In the genomic region with DNA sequence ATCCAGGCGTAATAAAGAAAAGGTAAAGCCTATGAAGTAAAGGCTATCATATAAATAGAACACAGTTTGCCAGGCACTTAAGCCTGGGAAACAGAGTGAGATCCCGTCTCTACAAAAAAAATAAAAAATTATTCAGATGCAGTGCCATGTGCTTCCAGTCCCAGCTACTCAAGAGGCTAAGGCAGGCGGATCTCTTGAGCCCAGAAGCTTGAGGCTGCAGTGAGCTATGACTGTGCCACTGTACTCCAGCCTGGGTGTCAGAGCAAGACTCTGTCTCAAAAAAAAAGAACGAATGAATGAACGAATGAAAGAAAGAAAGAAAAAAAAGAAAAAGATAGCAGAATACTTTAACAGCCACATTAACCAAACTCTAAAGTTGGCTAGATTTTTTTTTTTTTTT, we compare ENCODE assay signal across 13 cellular contexts.
DNase-seq lines count a peak whose midpoint lies in the region; ATAC-seq and TF ChIP-seq lines count a peak whose summit lies in the region.
"Had no signal": no experiment of that assay in that cellular context is flagged by ENCODE, and none has a peak within 500 bp of the region (broad histone marks: within the 10 kb centered on the region; RNA-seq: fewer than 3 reads in every experiment).

No MANE protein-coding gene starts in this region.

- H3K4me1 Mint-ChIP-seq in T-helper 17 cell = peaks cover 28% of the 10 kb centered on the region
- H3K4me1 Mint-ChIP-seq in endodermal cell = peaks cover 7% of the 10 kb centered on the region

- no peaks in the 10 kb centered on the region for H3K9me3 ChIP-seq in right atrium auricular region
- no peaks in the 10 kb centered on the region for H3K9me3 ChIP-seq in T-helper 17 cell (ENCODE audit: control insufficient read depth, low read length, poor library complexity, severe bottlenecking)
- peaks cover 16% of the 10 kb centered on the region for H3K9me3 ChIP-seq in endodermal cell (ENCODE audit: control insufficient read depth, low read length)
- H3K9me3 ChIP-seq in thyroid gland = no peaks in the 10 kb centered on the region

- TF ChIP-seq CTCF in right atrium auricular region (IDR thresholded peaks at IDR 0.05) (no peak), endodermal cell (conservative IDR thresholded peaks at IDR 0.05) (no peak), thyroid gland (IDR thresholded peaks at IDR 0.05) (no peak)

- no peak overlapping the region for H3K4me3 Mint-ChIP-seq in T-helper 17 cell
- no peak overlapping the region for H3K4me3 Mint-ChIP-seq in endodermal cell
- H3K4me3 Mint-ChIP-seq: B cell; CD4-positive, alpha-beta T cell had no signal

- intact Hi-C loops in Right ventricle myocardium superior (cut with DNase I) = no loop called here
- intact Hi-C loops in thyroid gland (cut with DNase I) = no loop called here

- peak; percentile 40 for ATAC-seq in Right ventricle myocardium superior (ENCODE audit: poor library complexity)
- ATAC-seq in T-helper 17 cell = no peak
- ATAC-seq in HG03457 (IDR thresholded peaks at IDR 0.05; ENCODE audit: unreplicated experiment) = no peak
- ATAC-seq: GM12878 had no signal

- H3K27me3 ChIP-seq in right atrium auricular region (no peaks in the 10 kb centered on the region), endodermal cell (ENCODE audit: control insufficient read depth, insufficient read depth, low read length, poor library complexity, severe bottlenecking) (no peaks in the 10 kb centered on the region), thyroid gland (no peaks in the 10 kb centered on the region)

- H3K36me3 ChIP-seq in right atrium auricular region = no peaks in the 10 kb centered on the region
- peaks cover 8% of the 10 kb centered on the region for H3K36me3 ChIP-seq in endodermal cell (ENCODE audit: control insufficient read depth, insufficient read depth, low read length)
- H3K36me3 ChIP-seq in thyroid gland = no peaks in the 10 kb centered on the region

- H3K27me3 Mint-ChIP-seq in T-helper 17 cell (no peaks in the 10 kb centered on the region), endodermal cell (ENCODE audit: insufficient read depth) (no peaks in the 10 kb centered on the region)
- H3K27me3 Mint-ChIP-seq: B cell; CD4-positive, alpha-beta T cell had no signal

- no peak overlapping the region for H3K4me3 ChIP-seq in right atrium auricular region
- H3K4me3 ChIP-seq in endodermal cell (ENCODE audit: low read length) = no peak overlapping the region
- no peak overlapping the region for H3K4me3 ChIP-seq in thyroid gland (replicated peaks in 1 of 3)
- H3K4me3 ChIP-seq: GM12878, GM23248 had no signal

- TF ChIP-seq POLR2A in thyroid gland (IDR thresholded peaks at IDR 0.05) = no peak

- 90 to 100% methylated on average over 3 to 4 of the region's 5 CpGs for WGBS in endodermal cell (ENCODE audit: insufficient coverage in 1 of 2, insufficient read length in 1 of 2), 2 experiments
- WGBS in thyroid gland, 2 donors = 36 to 39% methylated on average over 5 of the region's 5 CpGs

- no peak overlapping the region for H3K9ac ChIP-seq in endodermal cell (ENCODE audit: extremely low read depth, low read length, poor library complexity, severe bottlenecking)
- H3K9ac ChIP-seq: GM23248 had no signal

- H3K36me3 Mint-ChIP-seq in T-helper 17 cell (ENCODE audit: low read depth) = no peaks in the 10 kb centered on the region
- peaks cover 22% of the 10 kb centered on the region for H3K36me3 Mint-ChIP-seq in endodermal cell (ENCODE audit: low read depth)

- H3K9me3 Mint-ChIP-seq in endodermal cell = peaks cover 6% of the 10 kb centered on the region
- H3K9me3 Mint-ChIP-seq: CD4-positive, alpha-beta T cell had no signal

- DNase-seq in Right ventricle myocardium superior = no peak
- no peak for DNase-seq in right atrium auricular region (ENCODE audit: low spot score)
- no peak for DNase-seq in T-helper 17 cell
- DNase-seq in endodermal cell = no peak
- DNase-seq in thyroid gland = peak; percentile 80 to 84
- no peak for DNase-seq in COLO668 (lab: John Stamatoyannopoulos, UW; ENCODE audit: unreplicated experiment)
- DNase-seq: CD4-positive, alpha-beta T cell; DMS79; GM23248; H7 had no signal

- peaks cover 0 to 53% of the 10 kb centered on the region in 2 donors for H3K4me1 ChIP-seq in right atrium auricular region
- H3K4me1 ChIP-seq in endodermal cell (ENCODE audit: control insufficient read depth, insufficient read depth, low read length) = no peaks in the 10 kb centered on the region
- peaks cover 23% of the 10 kb centered on the region in 2 donors for H3K4me1 ChIP-seq in thyroid gland

- H3K27ac Mint-ChIP-seq in T-helper 17 cell = peak overlapping the region; percentile 45
- peak overlapping the region; percentile 5 for H3K27ac Mint-ChIP-seq in endodermal cell
- H3K27ac Mint-ChIP-seq: B cell had no signal

- H3K27ac ChIP-seq in right atrium auricular region (peak overlapping the region in 1 of 2 donors; percentile 15), endodermal cell (ENCODE audit: low read depth, low read length) (no peak overlapping the region), thyroid gland (peak overlapping the region in 2 of 3 donors; percentile 44 to 66)
- H3K27ac ChIP-seq: GM23248 had no signal

Comparison
In these comparisons a context has a peak if more than half of its experiments do, and no peak if none do; other contexts are left out.
1. DNase-seq: peak in thyroid gland (2 of 2); none in Right ventricle myocardium superior (single experiment), right atrium auricular region (single experiment), T-helper 17 cell (0 of 3), endodermal cell (single experiment) and COLO668 (single experiment).